ENCODE assay signal across 1 cellular context in genomic region chr7:18831943-18832342, GRCh38.
TF ChIP-seq lines count a peak whose summit lies in the region.

No MANE protein-coding gene starts in this region.

TF ChIP-seq in H1, 55 proteins besides CTCF, POLR2A, EP300 and RAD21:
- TF ChIP-seq CTBP2 (IDR thresholded peaks at IDR 0.05; ENCODE audit: borderline replicate concordance, insufficient read depth, insufficient read length, low read length): no peak
- TF ChIP-seq SIN3A (conservative IDR thresholded peaks at IDR 0.05 in 1 of 2, IDR thresholded peaks at IDR 0.05 in 1 of 2; ENCODE audit: low read depth in 1 of 2, low read length in 2 of 2): no peak
- no peak for TF ChIP-seq SRF (IDR thresholded peaks at IDR 0.05; ENCODE audit: low read depth, low read length)
- TF ChIP-seq HDAC2 (IDR thresholded peaks at IDR 0.05; ENCODE audit: borderline replicate concordance in 1 of 2, low read depth in 2 of 2, low read length in 2 of 2): no peak
- TF ChIP-seq, protein P1, sequence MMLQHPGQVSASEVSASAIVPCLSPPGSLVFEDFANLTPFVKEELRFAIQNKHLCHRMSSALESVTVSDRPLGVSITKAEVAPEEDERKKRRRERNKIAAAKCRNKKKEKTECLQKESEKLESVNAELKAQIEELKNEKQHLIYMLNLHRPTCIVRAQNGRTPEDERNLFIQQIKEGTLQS (IDR thresholded peaks at IDR 0.05; ENCODE audit: insufficient read depth, low read depth, low read length): no peak
- no peak for TF ChIP-seq NRF1 (IDR thresholded peaks at IDR 0.05; ENCODE audit: low read depth, low read length)
- TF ChIP-seq, protein P2, sequence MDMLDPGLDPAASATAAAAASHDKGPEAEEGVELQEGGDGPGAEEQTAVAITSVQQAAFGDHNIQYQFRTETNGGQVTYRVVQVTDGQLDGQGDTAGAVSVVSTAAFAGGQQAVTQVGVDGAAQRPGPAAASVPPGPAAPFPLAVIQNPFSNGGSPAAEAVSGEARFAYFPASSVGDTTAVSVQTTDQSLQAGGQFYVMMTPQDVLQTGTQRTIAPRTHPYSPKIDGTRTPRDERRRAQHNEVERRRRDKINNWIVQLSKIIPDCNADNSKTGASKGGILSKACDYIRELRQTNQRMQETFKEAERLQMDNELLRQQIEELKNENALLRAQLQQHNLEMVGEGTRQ (IDR thresholded peaks at IDR 0.05; ENCODE audit: low read length): no peak
- TF ChIP-seq KDM4A (IDR thresholded peaks at IDR 0.05; ENCODE audit: low read depth, low read length, severe bottlenecking): no peak
- TF ChIP-seq RXRA (IDR thresholded peaks at IDR 0.05; ENCODE audit: insufficient read depth, low read depth, low read length): no peak
- TF ChIP-seq SP4 (IDR thresholded peaks at IDR 0.05; ENCODE audit: low read length): no peak
- TF ChIP-seq RFX5 (IDR thresholded peaks at IDR 0.05; ENCODE audit: borderline replicate concordance, low read depth, low read length): no peak
